ENCODE assay signal across 1 cellular context in genomic region chr6:83258517-83258916, GRCh38.
TF ChIP-seq lines count a peak whose summit lies in the region.

No MANE protein-coding gene starts in this region.

TF ChIP-seq in SK-N-SH, 30 proteins besides CTCF, POLR2A, EP300 and RAD21 (continued from another document):
- TF ChIP-seq, protein P1, sequence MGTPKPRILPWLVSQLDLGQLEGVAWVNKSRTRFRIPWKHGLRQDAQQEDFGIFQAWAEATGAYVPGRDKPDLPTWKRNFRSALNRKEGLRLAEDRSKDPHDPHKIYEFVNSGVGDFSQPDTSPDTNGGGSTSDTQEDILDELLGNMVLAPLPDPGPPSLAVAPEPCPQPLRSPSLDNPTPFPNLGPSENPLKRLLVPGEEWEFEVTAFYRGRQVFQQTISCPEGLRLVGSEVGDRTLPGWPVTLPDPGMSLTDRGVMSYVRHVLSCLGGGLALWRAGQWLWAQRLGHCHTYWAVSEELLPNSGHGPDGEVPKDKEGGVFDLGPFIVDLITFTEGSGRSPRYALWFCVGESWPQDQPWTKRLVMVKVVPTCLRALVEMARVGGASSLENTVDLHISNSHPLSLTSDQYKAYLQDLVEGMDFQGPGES (IDR thresholded peaks at IDR 0.05; ENCODE audit: low read depth, low read length), result no peak
- no peak for TF ChIP-seq NFIC (IDR thresholded peaks at IDR 0.05; ENCODE audit: borderline replicate concordance)
- TF ChIP-seq REST (IDR thresholded peaks at IDR 0.05; ENCODE audit: low read depth, low read length), result no peak
- TF ChIP-seq MEF2A (IDR thresholded peaks at IDR 0.05; ENCODE audit: borderline replicate concordance, low read depth), result no peak
- no peak for TF ChIP-seq GATA2 (CRISPR knock-in tag; IDR thresholded peaks at IDR 0.05)
- TF ChIP-seq CHD2 (IDR thresholded peaks at IDR 0.05; ENCODE audit: low read length, partially characterized antibody), result no peak
